ENCODE assay signal across 12 cellular contexts in genomic region chr19:30135358-30135757, GRCh38.
DNase-seq lines count a peak whose midpoint lies in the region; ATAC-seq and TF ChIP-seq lines count a peak whose summit lies in the region.
"Had no signal": no experiment of that assay in that cellular context is flagged by ENCODE, and none has a peak within 500 bp of the region (broad histone marks: within the 10 kb centered on the region; RNA-seq: fewer than 3 reads in every experiment).

No MANE protein-coding gene starts in this region.

- H2BK15ac ChIP-seq in IMR-90 (ENCODE audit: low read depth, low read length) (no peak overlapping the region), neuronal stem cell (ENCODE audit: low read length) (no peak overlapping the region)

- no peak overlapping the region for H2BK12ac ChIP-seq in neuronal stem cell (ENCODE audit: low read length)

- DNase-seq in IMR-90 = no peak
- no peak for DNase-seq in neuronal stem cell (ENCODE audit: low spot score)
- no peak for DNase-seq in Right ventricle myocardium superior
- no peak for DNase-seq in NCI-H2196 treated with DMSO at 0.1 percent for 48 hours (lab: John Stamatoyannopoulos, UW; ENCODE audit: unreplicated experiment)
- no peak for DNase-seq in caudate nucleus (lab: John Stamatoyannopoulos, UW)
- DNase-seq: CD4-positive, CD25-positive, alpha-beta regulatory T cell; DMS53; GF-D8; GM23248 had no signal

- CTCF ChIA-PET in IMR-90 (lab: Yijun Ruan, JAX) = no interaction called here

- H3K9me3 ChIP-seq in BLaER1 (no peaks in the 10 kb centered on the region), IMR-90 (ENCODE audit: control insufficient read depth, insufficient read depth, low read length) (peaks cover 6% of the 10 kb centered on the region), neuronal stem cell (replicated peaks in 1 of 2; ENCODE audit: control insufficient read depth in 2 of 2, insufficient read depth in 1 of 2, low read depth in 1 of 2, low read length in 2 of 2) (no peaks in the 10 kb centered on the region)
- H3K9me3 ChIP-seq: HAP-1 had no signal

- H3K23ac ChIP-seq in IMR-90 (ENCODE audit: low read depth, low read length) (no peak overlapping the region), neuronal stem cell (ENCODE audit: low read depth, low read length, poor library complexity) (peak overlapping the region; percentile 18)

- H3K14ac ChIP-seq in IMR-90 (replicated peaks; ENCODE audit: low read depth, low read length) = no peak overlapping the region
- H3K14ac ChIP-seq in neuronal stem cell (ENCODE audit: low read length) = no peak overlapping the region

- POLR2A ChIA-PET in IMR-90 (lab: Charles Lee; ENCODE audit: unreplicated experiment) = no interaction called here

- H2BK120ac ChIP-seq in IMR-90 (ENCODE audit: low read depth, low read length) = no peak overlapping the region
- H2BK120ac ChIP-seq in neuronal stem cell (ENCODE audit: low read depth, low read length) = no peak overlapping the region

- H3K4ac ChIP-seq in IMR-90 (ENCODE audit: low read depth, low read length) (no peak overlapping the region), neuronal stem cell (ENCODE audit: low read length) (no peak overlapping the region)

- no TSS peak for BruUV-seq in IMR-90 (replicated peaks; lab: Mats Ljungman, UMichigan)

- no peak overlapping the region for H2BK5ac ChIP-seq in IMR-90 (ENCODE audit: low read depth, low read length, poor library complexity, severe bottlenecking)
- H2BK5ac ChIP-seq in neuronal stem cell (ENCODE audit: low read length) = no peak overlapping the region

- no peaks in the 10 kb centered on the region for H3K9me1 ChIP-seq in IMR-90 (ENCODE audit: insufficient read depth, low read length)

- no peak overlapping the region for H3K9ac ChIP-seq in BLaER1
- H3K9ac ChIP-seq in IMR-90 (ENCODE audit: low read depth, low read length) = no peak overlapping the region
- no peak overlapping the region for H3K9ac ChIP-seq in neuronal stem cell (ENCODE audit: low read depth, low read length, poor library complexity)
- H3K9ac ChIP-seq: GM23248 had no signal

- no peak overlapping the region for H2AK9ac ChIP-seq in IMR-90 (replicated peaks; ENCODE audit: low read depth, low read length, poor library complexity)

- TF ChIP-seq CTCF in IMR-90 (conservative IDR thresholded peaks at IDR 0.05; ENCODE audit: low read depth, low read length) = no peak

- no peak overlapping the region for H3K4me3 ChIP-seq in BLaER1
- no peak overlapping the region for H3K4me3 ChIP-seq in IMR-90 (ENCODE audit: insufficient read depth, low read depth, low read length)
- H3K4me3 ChIP-seq in neuronal stem cell (ENCODE audit: low read length in 2 of 2) = no peak overlapping the region
- H3K4me3 ChIP-seq: GM23248, HAP-1 had no signal

- H3K56ac ChIP-seq in IMR-90 (ENCODE audit: extremely low read depth, insufficient read depth, low read length) = no peak overlapping the region

- H4K5ac ChIP-seq in IMR-90 (ENCODE audit: low read depth, low read length) = no peak overlapping the region

- no peak for TF ChIP-seq POLR2A in IMR-90 (IDR thresholded peaks at IDR 0.05; ENCODE audit: low read depth, low read length)

- dilution Hi-C loops in IMR-90 (cut with HindIII; ENCODE audit: low sequenced_read_pairs, unreplicated experiment) = no loop called here

- in situ Hi-C loops in IMR-90 (cut with MboI; ENCODE audit: low sequenced_read_pairs) = no loop called here

- intact Hi-C loops in IMR-90 (cut with micrococcal nuclease) = no loop called here
- intact Hi-C loops in Right ventricle myocardium superior (cut with DNase I) = no loop called here

- H3K18ac ChIP-seq in IMR-90 (ENCODE audit: low read depth, low read length) (no peak overlapping the region), neuronal stem cell (ENCODE audit: low read length) (no peak overlapping the region)

- no peaks in the 10 kb centered on the region for H4K20me1 ChIP-seq in BLaER1
- no peaks in the 10 kb centered on the region for H4K20me1 ChIP-seq in IMR-90 (ENCODE audit: insufficient read depth, low read length)

- H2AK5ac ChIP-seq in IMR-90 (ENCODE audit: low read depth, low read length) (no peak overlapping the region), neuronal stem cell (ENCODE audit: low read depth, low read length) (no peak overlapping the region)

- no peak overlapping the region for H4K8ac ChIP-seq in IMR-90 (ENCODE audit: low read depth in 2 of 2, low read length in 2 of 2)
- H4K8ac ChIP-seq in neuronal stem cell (ENCODE audit: low read depth, low read length) = no peak overlapping the region

- no peaks in the 10 kb centered on the region for H3K27me3 ChIP-seq in BLaER1
- H3K27me3 ChIP-seq in IMR-90 (ENCODE audit: control insufficient read depth, insufficient read depth, low read length) = no peaks in the 10 kb centered on the region
- H3K27me3 ChIP-seq in neuronal stem cell (ENCODE audit: control insufficient read depth in 3 of 3, insufficient read depth in 3 of 3, low read depth in 1 of 3, low read length in 3 of 3) = peaks cover 0 to 12% (median 0%) of the 10 kb centered on the region in 3 experiments

- H3K27ac ChIP-seq in BLaER1 (no peak overlapping the region), IMR-90 (ENCODE audit: insufficient read depth, low read length) (no peak overlapping the region), neuronal stem cell (replicated peaks; ENCODE audit: low read length) (no peak overlapping the region), caudate nucleus (ENCODE audit: low read depth, low read length) (no peak overlapping the region)
- H3K27ac ChIP-seq: GM23248 had no signal

- no peak overlapping the region for H2BK20ac ChIP-seq in IMR-90 (ENCODE audit: low read depth, low read length)

- H3K4me2 ChIP-seq in BLaER1 = peak overlapping the region; percentile 43
- no peak overlapping the region for H3K4me2 ChIP-seq in IMR-90 (ENCODE audit: low read depth, low read length)
- no peak overlapping the region for H3K4me2 ChIP-seq in neuronal stem cell (ENCODE audit: insufficient read depth, low read length, poor library complexity, severe bottlenecking)

- WGBS in IMR-90 (ENCODE audit: extremely low coverage in 2 of 2, insufficient read length in 1 of 2), 2 experiments = no CpG with 5 or more reads among the region's 8 CpGs
- no CpG with 5 or more reads among the region's 8 CpGs for WGBS in neuronal stem cell (ENCODE audit: extremely low coverage in 2 of 2, insufficient read length in 2 of 2, insufficient replicate concordance in 1 of 2), 2 donors

- H3K4me1 ChIP-seq in BLaER1 = peaks cover 11% of the 10 kb centered on the region
- H3K4me1 ChIP-seq in IMR-90 (ENCODE audit: control insufficient read depth, insufficient read depth, low read length) = no peaks in the 10 kb centered on the region
- H3K4me1 ChIP-seq in neuronal stem cell (ENCODE audit: control insufficient read depth in 2 of 2, insufficient read depth in 1 of 2, low read depth in 1 of 2, low read length in 2 of 2) = peaks cover 10 to 12% of the 10 kb centered on the region in 2 donors

- no peak for TF ChIP-seq RAD21 in IMR-90 (IDR thresholded peaks at IDR 0.05; ENCODE audit: low read length)

- H3K36me3 ChIP-seq in BLaER1 (no peaks in the 10 kb centered on the region), IMR-90 (ENCODE audit: control insufficient read depth, insufficient read depth, low read length) (no peaks in the 10 kb centered on the region), neuronal stem cell (replicated peaks in 1 of 2; ENCODE audit: control insufficient read depth in 2 of 2, insufficient read depth in 2 of 2, low read length in 2 of 2) (no peaks in the 10 kb centered on the region)
- H3K36me3 ChIP-seq: HAP-1 had no signal

- H3K79me1 ChIP-seq in IMR-90 (ENCODE audit: low read depth in 1 of 2, low read length in 2 of 2) = no peaks in the 10 kb centered on the region
- H3K79me1 ChIP-seq in neuronal stem cell (ENCODE audit: low read depth, low read length) = no peaks in the 10 kb centered on the region

- no peak for ATAC-seq in IMR-90 (ENCODE audit: low read depth)
- no peak for ATAC-seq in Right ventricle myocardium superior (ENCODE audit: poor library complexity)
- no peak for ATAC-seq in GM21528 (IDR thresholded peaks at IDR 0.05; ENCODE audit: low FRiP score, unreplicated experiment)

- H4K91ac ChIP-seq in IMR-90 (ENCODE audit: insufficient read depth, low read depth, low read length) (no peak overlapping the region), neuronal stem cell (ENCODE audit: low read depth, low read length, poor library complexity) (no peak overlapping the region)

- H2AFZ ChIP-seq in IMR-90 (replicated peaks; ENCODE audit: low read length, poor library complexity) = peak overlapping the region; percentile 2
- no peak overlapping the region for H2AFZ ChIP-seq in neuronal stem cell (ENCODE audit: low read length)
- H2AFZ ChIP-seq: GM23248 had no signal

TF ChIP-seq in IMR-90, 13 proteins besides CTCF, POLR2A, EP300 and RAD21:
- TF ChIP-seq CEBPB (IDR thresholded peaks at IDR 0.05; ENCODE audit: low read depth, low read length) (no peak), MAFK (IDR thresholded peaks at IDR 0.05; ENCODE audit: low read depth, low read length) (no peak), RCOR1 (IDR thresholded peaks at IDR 0.05; ENCODE audit: insufficient replicate concordance, low read length) (no peak), CHD1 (IDR thresholded peaks at IDR 0.05; ENCODE audit: low read depth, low read length) (no peak), SMC3 (IDR thresholded peaks at IDR 0.05; ENCODE audit: low read depth, low read length) (no peak), MAZ (IDR thresholded peaks at IDR 0.05; ENCODE audit: borderline replicate concordance, low read depth, low read length) (no peak), MXI1 (IDR thresholded peaks at IDR 0.05; ENCODE audit: borderline replicate concordance, low read depth, low read length) (no peak)
- TF ChIP-seq, protein P1, sequence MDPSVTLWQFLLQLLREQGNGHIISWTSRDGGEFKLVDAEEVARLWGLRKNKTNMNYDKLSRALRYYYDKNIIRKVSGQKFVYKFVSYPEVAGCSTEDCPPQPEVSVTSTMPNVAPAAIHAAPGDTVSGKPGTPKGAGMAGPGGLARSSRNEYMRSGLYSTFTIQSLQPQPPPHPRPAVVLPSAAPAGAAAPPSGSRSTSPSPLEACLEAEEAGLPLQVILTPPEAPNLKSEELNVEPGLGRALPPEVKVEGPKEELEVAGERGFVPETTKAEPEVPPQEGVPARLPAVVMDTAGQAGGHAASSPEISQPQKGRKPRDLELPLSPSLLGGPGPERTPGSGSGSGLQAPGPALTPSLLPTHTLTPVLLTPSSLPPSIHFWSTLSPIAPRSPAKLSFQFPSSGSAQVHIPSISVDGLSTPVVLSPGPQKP (IDR thresholded peaks at IDR 0.05; ENCODE audit: borderline replicate concordance, low read depth, low read length) = no peak
